In the genomic region with DNA sequence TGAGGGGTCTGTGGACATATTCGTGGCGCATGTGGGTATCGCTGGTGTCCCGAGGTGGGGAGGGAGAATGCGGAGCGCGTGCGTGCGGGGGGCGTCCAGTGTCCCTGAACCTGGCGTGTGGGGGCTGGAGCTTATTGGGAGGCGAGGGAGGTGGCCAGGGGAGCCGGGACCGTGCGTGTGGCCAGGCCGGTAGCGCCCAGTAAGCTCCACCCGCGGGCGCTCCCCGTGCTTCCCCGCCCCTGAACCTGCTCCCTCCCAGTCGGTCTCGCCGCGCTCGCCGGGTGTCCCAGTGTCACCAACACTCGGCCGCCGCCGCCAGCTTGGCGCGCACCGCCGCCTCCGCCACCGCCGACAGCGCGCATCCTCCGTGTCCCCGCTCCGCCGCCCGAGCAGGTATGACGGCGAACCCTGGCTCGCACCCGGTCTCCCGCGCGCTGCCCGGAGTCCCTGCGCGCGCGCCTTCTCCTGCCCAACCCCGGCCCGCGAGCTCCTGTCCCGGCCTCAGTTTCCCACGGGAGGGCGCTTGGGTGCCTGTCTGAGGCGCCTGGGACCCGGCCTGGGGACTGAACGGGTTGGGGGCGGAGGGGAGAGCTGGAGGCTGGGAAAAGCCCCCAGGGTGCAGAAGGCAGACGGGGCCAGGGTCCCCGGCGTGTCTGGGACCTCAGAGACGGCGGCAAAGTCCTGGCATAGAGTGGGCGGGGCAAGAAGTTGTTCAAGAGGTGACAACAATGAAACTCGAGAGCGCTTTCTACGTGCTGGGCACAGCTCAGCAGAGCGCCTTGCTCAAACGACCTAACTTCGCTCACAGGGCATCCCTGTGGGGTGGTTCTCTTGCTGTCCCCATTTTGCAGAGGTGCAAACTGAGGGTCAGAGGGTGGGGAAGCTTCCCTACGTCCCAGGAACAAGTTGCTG, we compare ENCODE assay signal across 8 cellular contexts. TPM values are rescaled to one million over a fixed set of nuclear protein-coding genes. Genes with fewer than 3 reads are reported as not detected.
A peak's percentile ranks its signal among the peaks of the same experiment; 100 is the strongest.
DNase-seq lines count a peak whose midpoint lies in the region; ATAC-seq and TF ChIP-seq lines count a peak whose summit lies in the region.

A gene with protein sequence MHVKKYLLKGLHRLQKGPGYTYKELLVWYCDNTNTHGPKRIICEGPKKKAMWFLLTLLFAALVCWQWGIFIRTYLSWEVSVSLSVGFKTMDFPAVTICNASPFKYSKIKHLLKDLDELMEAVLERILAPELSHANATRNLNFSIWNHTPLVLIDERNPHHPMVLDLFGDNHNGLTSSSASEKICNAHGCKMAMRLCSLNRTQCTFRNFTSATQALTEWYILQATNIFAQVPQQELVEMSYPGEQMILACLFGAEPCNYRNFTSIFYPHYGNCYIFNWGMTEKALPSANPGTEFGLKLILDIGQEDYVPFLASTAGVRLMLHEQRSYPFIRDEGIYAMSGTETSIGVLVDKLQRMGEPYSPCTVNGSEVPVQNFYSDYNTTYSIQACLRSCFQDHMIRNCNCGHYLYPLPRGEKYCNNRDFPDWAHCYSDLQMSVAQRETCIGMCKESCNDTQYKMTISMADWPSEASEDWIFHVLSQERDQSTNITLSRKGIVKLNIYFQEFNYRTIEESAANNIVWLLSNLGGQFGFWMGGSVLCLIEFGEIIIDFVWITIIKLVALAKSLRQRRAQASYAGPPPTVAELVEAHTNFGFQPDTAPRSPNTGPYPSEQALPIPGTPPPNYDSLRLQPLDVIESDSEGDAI (plus strand): TSS at position 258 of the 912 bp plus-strand sequence. CDS start 46,298 bp downstream, outside the sequence.

- TF ChIP-seq EP300 in gastroesophageal sphincter (IDR thresholded peaks at IDR 0.05), result no peak

- H3K4me1 ChIP-seq in testis, result peaks cover 3% of the 10 kb centered on the region
- peaks cover 0 to 12% (median 0%) of the 10 kb centered on the region in 3 donors for H3K4me1 ChIP-seq in gastroesophageal sphincter

- no peaks in the 10 kb centered on the region for H3K79me2 ChIP-seq in SU-DHL-6 (ENCODE audit: insufficient read depth, low read length)

- CTCF ChIA-PET in activated CD4-positive, alpha-beta T cell treated with anti-CD3 and anti-CD28 coated beads for 36 hours (lab: Charles Lee), result interaction anchor here (0.6 kb wide), 1 partner anchor 902 kb away, joined by 3 read pairs; no protein-coding TSS in a partner anchor

- POLR2A ChIA-PET in activated CD4-positive, alpha-beta T cell treated with anti-CD3 and anti-CD28 coated beads for 36 hours (lab: Charles Lee), result interaction anchor here (0.6 kb wide), 1 partner anchor 80 kb away, joined by 3 read pairs; no protein-coding TSS in a partner anchor

- H3K9me3 Mint-ChIP-seq in activated CD4-positive, alpha-beta T cell treated with anti-CD3 and anti-CD28 coated beads for 36 hours (ENCODE audit: low read depth), result no peaks in the 10 kb centered on the region
- no peaks in the 10 kb centered on the region for H3K9me3 Mint-ChIP-seq in activated CD4-positive, alpha-beta T cell treated with anti-CD3 and anti-CD28 coated beads, Interleukin-2, amount 10 ng/mL, durations not matched to agents 24 days and 14 days

- no peaks in the 10 kb centered on the region for H4K20me1 ChIP-seq in SU-DHL-6 (ENCODE audit: low read depth, low read length)

- H2AFZ ChIP-seq in SU-DHL-6 (ENCODE audit: low read depth, low read length, severe bottlenecking), result peak within 1 kb of the TSS; percentile 92

- peak within 1 kb of the TSS; percentile 67 for H3K4me3 ChIP-seq in SU-DHL-6 (ENCODE audit: insufficient read depth, low read length, poor library complexity, severe bottlenecking)
- peak within 1 kb of the TSS; percentile 65 for H3K4me3 ChIP-seq in iPS-18c (ENCODE audit: insufficient read depth, low read depth, low read length)
- peak within 1 kb of the TSS; percentile 15 to 38 for H3K4me3 ChIP-seq in testis
- peak within 1 kb of the TSS in 1 of 2 donors; percentile 37 for H3K4me3 ChIP-seq in gastroesophageal sphincter

- TF ChIP-seq CTCF in SU-DHL-6 (IDR thresholded peaks at IDR 0.05; ENCODE audit: insufficient read depth, low read length, poor library complexity, severe bottlenecking) (peak; percentile 17), testis (IDR thresholded peaks at IDR 0.05) (no peak), gastroesophageal sphincter (IDR thresholded peaks at IDR 0.05) (no peak)

- H3K4me1 Mint-ChIP-seq in activated CD4-positive, alpha-beta T cell treated with anti-CD3 and anti-CD28 coated beads for 36 hours, result no peaks in the 10 kb centered on the region
- H3K4me1 Mint-ChIP-seq in activated CD4-positive, alpha-beta T cell treated with anti-CD3 and anti-CD28 coated beads, Interleukin-2, amount 10 ng/mL, durations not matched to agents 24 days and 14 days, result peaks cover 2% of the 10 kb centered on the region

- H3K27me3 ChIP-seq in SU-DHL-6 (ENCODE audit: low read length) (no peaks in the 10 kb centered on the region), testis (no peaks in the 10 kb centered on the region), gastroesophageal sphincter (peaks cover 84% of the 10 kb centered on the region)

- H3K36me3 Mint-ChIP-seq in activated CD4-positive, alpha-beta T cell treated with anti-CD3 and anti-CD28 coated beads for 36 hours (ENCODE audit: low read depth), result no peaks in the 10 kb centered on the region
- H3K36me3 Mint-ChIP-seq in activated CD4-positive, alpha-beta T cell treated with anti-CD3 and anti-CD28 coated beads, Interleukin-2, amount 10 ng/mL, durations not matched to agents 24 days and 14 days (ENCODE audit: low read depth), result no peaks in the 10 kb centered on the region

- no peaks in the 10 kb centered on the region for H3K9me3 ChIP-seq in SU-DHL-6 (ENCODE audit: insufficient read depth, low read length)
- peaks cover 6% of the 10 kb centered on the region for H3K9me3 ChIP-seq in iPS-18c (ENCODE audit: control insufficient read depth, insufficient read depth, low read length)
- no peaks in the 10 kb centered on the region for H3K9me3 ChIP-seq in testis
- no peaks in the 10 kb centered on the region for H3K9me3 ChIP-seq in gastroesophageal sphincter

- 2% methylated on average over 17 to 70 of the region's 81 CpGs for WGBS in testis, 2 donors
- WGBS in gastroesophageal sphincter (ENCODE audit: low coverage in 1 of 2), 2 donors, result 8% methylated on average over 11 of the region's 81 CpGs; no CpG with 5 or more reads in 1 of the 2 donors

- intact Hi-C loops in activated CD4-positive, alpha-beta T cell treated with anti-CD3 and anti-CD28 coated beads for 36 hours (cut with DNase I, micrococcal nuclease), result no loop called here
- intact Hi-C loops in activated CD4-positive, alpha-beta T cell treated with anti-CD3 and anti-CD28 coated beads, Interleukin-2, amount 10 ng/mL, durations not matched to agents 24 days and 14 days (cut with micrococcal nuclease), result no loop called here
- intact Hi-C loops in testis (cut with DNase I; ENCODE audit: low total_unique reads), result no loop called here

- no peaks in the 10 kb centered on the region for H3K9me2 ChIP-seq in SU-DHL-6 (replicated peaks; ENCODE audit: insufficient read depth, low read length)

- H3K4me3 Mint-ChIP-seq in activated CD4-positive, alpha-beta T cell treated with anti-CD3 and anti-CD28 coated beads for 36 hours, result no peak within 1 kb of the TSS
- H3K4me3 Mint-ChIP-seq in activated CD4-positive, alpha-beta T cell treated with anti-CD3 and anti-CD28 coated beads, Interleukin-2, amount 10 ng/mL, durations not matched to agents 24 days and 14 days, result no peak within 1 kb of the TSS

- H3K27ac Mint-ChIP-seq in activated CD4-positive, alpha-beta T cell treated with anti-CD3 and anti-CD28 coated beads for 36 hours, result no peak within 1 kb of the TSS
- H3K27ac Mint-ChIP-seq in activated CD4-positive, alpha-beta T cell treated with anti-CD3 and anti-CD28 coated beads, Interleukin-2, amount 10 ng/mL, durations not matched to agents 24 days and 14 days, result no peak within 1 kb of the TSS

- peaks cover 33% of the 10 kb centered on the region for H3K27me3 Mint-ChIP-seq in activated CD4-positive, alpha-beta T cell treated with anti-CD3 and anti-CD28 coated beads for 36 hours
- peaks cover 27% of the 10 kb centered on the region for H3K27me3 Mint-ChIP-seq in activated CD4-positive, alpha-beta T cell treated with anti-CD3 and anti-CD28 coated beads, Interleukin-2, amount 10 ng/mL, durations not matched to agents 24 days and 14 days

- peaks cover 6% of the 10 kb centered on the region for H3F3A ChIP-seq in SU-DHL-6 (ENCODE audit: insufficient read depth)

- H3K36me3 ChIP-seq in SU-DHL-6 (ENCODE audit: low read length) (no peaks in the 10 kb centered on the region), testis (ENCODE audit: low read depth, missing control alignments) (no peaks in the 10 kb centered on the region), gastroesophageal sphincter (no peaks in the 10 kb centered on the region)

- H3K4me2 ChIP-seq in SU-DHL-6 (ENCODE audit: low read depth, low read length, poor library complexity, severe bottlenecking), result peak within 1 kb of the TSS; percentile 68

- H3K27ac ChIP-seq in SU-DHL-6 (ENCODE audit: low read depth, low read length) (peak within 1 kb of the TSS; percentile 13; the same call in 1 of the 2 replicates), testis (no peak within 1 kb of the TSS), gastroesophageal sphincter (no peak within 1 kb of the TSS)

- DNase-seq in activated CD4-positive, alpha-beta T cell treated with anti-CD3 and anti-CD28 coated beads for 36 hours, result peak; percentile 28
- no peak for DNase-seq in activated CD4-positive, alpha-beta T cell treated with anti-CD3 and anti-CD28 coated beads, Interleukin-2, amount 10 ng/mL, durations not matched to agents 24 days and 14 days
- no peak for DNase-seq in testis
- DNase-seq in NOMO-1 treated with DMSO at 0.1 percent for 48 hours (lab: John Stamatoyannopoulos, UW; ENCODE audit: unreplicated experiment), result no peak

- ATAC-seq in activated CD4-positive, alpha-beta T cell treated with anti-CD3 and anti-CD28 coated beads for 36 hours, result no peak
- ATAC-seq in gastroesophageal sphincter, result no peak
- no peak for ATAC-seq in GM21717 (IDR thresholded peaks at IDR 0.05; ENCODE audit: unreplicated experiment)

- H3K9ac ChIP-seq in SU-DHL-6 (ENCODE audit: low read length), result peak within 1 kb of the TSS; percentile 73

- no peak for TF ChIP-seq POLR2A in testis (IDR thresholded peaks at IDR 0.05)
- TF ChIP-seq POLR2A in gastroesophageal sphincter (IDR thresholded peaks at IDR 0.05), result no peak

RNA-seq across cellular contexts. Expression of the gene that starts here (rescaled TPM):
- not detected for total RNA-seq in activated CD4-positive, alpha-beta T cell treated with anti-CD3 and anti-CD28 coated beads for 36 hours
- not detected in 2 replicates for total RNA-seq in activated CD4-positive, alpha-beta T cell treated with anti-CD3 and anti-CD28 coated beads, Interleukin-2, amount 10 ng/mL, durations not matched to agents 24 days and 14 days
- total RNA-seq in testis (under 1 TPM; 0.31 to 0.55 TPM), gastroesophageal sphincter (1 to 10 TPM in 3 of 4 donors, under 1 TPM in 1; 0.31 to 4.7 (median 2.6) TPM)
- polyA plus RNA-seq in testis (ENCODE audit: insufficient read depth, low read depth, low replicate concordance), result 1.1 TPM

Comparison
In these comparisons a context has a peak if more than half of its experiments do, and no peak if none do; other contexts are left out.
1. Peak in DNase-seq in activated CD4-positive, alpha-beta T cell treated with anti-CD3 and anti-CD28 coated beads for 36 hours; RNA of the gene not detected or under 1 TPM.